Comparison of ENCODE assay signal across 8 cellular contexts in the genomic region with DNA sequence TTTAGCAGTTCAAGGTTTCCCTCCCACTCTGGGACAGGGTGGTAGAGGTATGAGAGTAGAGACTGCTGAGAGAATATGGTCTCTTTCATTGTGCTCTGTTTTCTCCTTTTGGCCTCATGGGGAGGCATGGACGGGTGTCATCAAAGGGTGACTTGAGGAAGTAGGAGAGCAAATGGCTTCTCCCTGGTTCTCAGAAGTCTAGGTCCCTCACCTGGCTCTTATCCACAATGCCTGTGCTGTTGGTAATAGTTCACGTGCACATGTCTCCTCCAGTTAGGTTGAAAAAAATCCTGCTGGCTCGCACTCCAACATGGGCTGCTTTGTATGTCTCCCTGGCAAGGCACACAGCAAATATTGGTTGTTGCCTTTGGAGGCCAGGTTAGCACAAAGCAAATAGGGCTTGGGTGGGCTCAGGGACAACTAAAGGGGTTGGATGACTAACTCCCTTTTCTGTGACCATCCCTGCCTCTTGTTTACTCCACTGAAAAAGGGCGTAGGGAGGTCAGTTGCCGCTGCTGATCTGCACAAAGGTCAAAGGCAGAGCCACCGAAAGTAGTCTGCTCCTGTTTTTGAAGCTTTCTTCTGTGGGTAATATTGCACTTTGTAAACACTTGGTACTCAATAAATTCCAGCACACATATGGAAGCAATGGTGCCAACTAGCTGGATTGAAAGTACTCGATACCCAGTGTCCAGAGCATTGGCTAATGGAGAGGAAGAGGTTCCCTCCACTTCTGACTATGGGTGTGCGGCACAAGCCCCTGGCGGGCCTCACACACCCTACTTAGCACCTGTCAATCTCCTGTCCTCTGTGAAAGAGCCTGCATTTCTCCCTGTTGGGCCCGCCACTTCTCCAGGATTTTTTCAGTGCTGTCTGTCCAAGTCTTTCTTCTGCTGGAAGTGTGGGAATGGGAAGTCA.
A peak's percentile ranks its signal among the peaks of the same experiment; 100 is the strongest.
DNase-seq lines count a peak whose midpoint lies in the region; ATAC-seq and TF ChIP-seq lines count a peak whose summit lies in the region.

No MANE protein-coding gene starts in this region.

- BruUV-seq in A673 (replicated peaks; lab: Mats Ljungman, UMichigan) (no TSS peak), HCT116 (replicated peaks; lab: Mats Ljungman, UMichigan) (TSS peak; percentile 93)

- H3K9me3 ChIP-seq in A673 (ENCODE audit: low read depth, low read length, poor library complexity, severe bottlenecking), result peaks cover 8% of the 10 kb centered on the region
- H3K9me3 ChIP-seq in HCT116 (ENCODE audit: control insufficient read depth in 1 of 2, insufficient read depth in 1 of 2, low read depth in 1 of 2, low read length in 2 of 2), result no peaks in the 10 kb centered on the region

- no peaks in the 10 kb centered on the region for H3K27me3 Mint-ChIP-seq in activated naive CD8-positive, alpha-beta T cell treated with anti-CD3 and anti-CD28 coated beads, Interleukin-2, amount 50 U/mL, for 24 hours

- no peaks in the 10 kb centered on the region for H3K36me3 ChIP-seq in A673 (ENCODE audit: insufficient read depth, low read length, poor library complexity, severe bottlenecking)
- H3K36me3 ChIP-seq in HCT116 (ENCODE audit: control insufficient read depth in 1 of 2, insufficient read depth in 2 of 2, low read length in 2 of 2), result no peaks in the 10 kb centered on the region
- no peaks in the 10 kb centered on the region for H3K36me3 ChIP-seq in mesendoderm (ENCODE audit: control insufficient read depth, insufficient read depth, low read length)

- no peaks in the 10 kb centered on the region for H4K20me1 ChIP-seq in HCT116 (ENCODE audit: insufficient read depth)

- no peaks in the 10 kb centered on the region for H3K27me3 ChIP-seq in A673 (replicated peaks; ENCODE audit: insufficient read depth, low read depth, low read length, poor library complexity)
- H3K27me3 ChIP-seq in HCT116 (ENCODE audit: insufficient read depth, low read length), result no peaks in the 10 kb centered on the region
- no peaks in the 10 kb centered on the region for H3K27me3 ChIP-seq in mesendoderm (ENCODE audit: insufficient read depth, low read length, poor library complexity)

- no CpG with 5 or more reads among the region's 10 CpGs for WGBS in mesendoderm (ENCODE audit: extremely low coverage, insufficient coverage, low lambda C conversion rate)

- no peaks in the 10 kb centered on the region for H3K79me1 ChIP-seq in mesendoderm (ENCODE audit: low read length)

- DNase-seq in A673 (ENCODE audit: low spot score) (no peak), HCT116 (ENCODE audit: low read depth, low spot score) (no peak), mesendoderm (peak; percentile 28), mucosa of gallbladder (ENCODE audit: low spot score) (no peak), NK-92 (lab: John Stamatoyannopoulos, UW; ENCODE audit: unreplicated experiment) (no peak), NCI-H510A treated with DMSO at 0.1 percent for 48 hours (lab: John Stamatoyannopoulos, UW) (no peak)
- DNase-seq in activated naive CD8-positive, alpha-beta T cell treated with anti-CD3 and anti-CD28 coated beads, Interleukin-2, amount 50 U/mL, for 24 hours, result no peak

- H4K5ac ChIP-seq in mesendoderm (ENCODE audit: low read length), result no peak overlapping the region

- H3K4me3 ChIP-seq in A673 (ENCODE audit: low read depth, low read length, poor library complexity, severe bottlenecking), result no peak overlapping the region
- peak overlapping the region; percentile 11 to 55 for H3K4me3 ChIP-seq in HCT116 (replicated peaks in 1 of 2; ENCODE audit: low read depth in 1 of 2, low read length in 2 of 2)
- no peak overlapping the region for H3K4me3 ChIP-seq in mesendoderm (ENCODE audit: low read length)

- H3K4me2 ChIP-seq in HCT116 (ENCODE audit: low read length), result peak overlapping the region; percentile 93
- no peak overlapping the region for H3K4me2 ChIP-seq in mesendoderm (ENCODE audit: low read length)

- H2BK5ac ChIP-seq in mesendoderm (ENCODE audit: low read length), result peak overlapping the region; percentile 64

- peak overlapping the region; percentile 56 for H3K56ac ChIP-seq in mesendoderm (ENCODE audit: low read length)

- H2AK5ac ChIP-seq in mesendoderm (ENCODE audit: low read length), result peak overlapping the region; percentile 61

- TF ChIP-seq POLR2A in HCT116 (IDR thresholded peaks at IDR 0.05; ENCODE audit: borderline replicate concordance, extremely low read depth, insufficient read depth, insufficient read length), result no peak

- CTCF ChIA-PET in A673 (lab: Charles Lee) (no interaction called here), HCT116 (lab: Charles Lee) (no interaction called here)

- H4K8ac ChIP-seq in mesendoderm (ENCODE audit: low read depth, low read length), result no peak overlapping the region

- TF ChIP-seq RAD21 in HCT116 (IDR thresholded peaks at IDR 0.05; ENCODE audit: low read depth), result no peak

- no peaks in the 10 kb centered on the region for H3K79me2 ChIP-seq in HCT116 (ENCODE audit: insufficient read depth, low read length)
- H3K79me2 ChIP-seq in mesendoderm (ENCODE audit: control insufficient read depth, insufficient read depth, low read length), result no peaks in the 10 kb centered on the region

- H3K9ac ChIP-seq in HCT116 (ENCODE audit: low read length), result peak overlapping the region; percentile 75
- no peak overlapping the region for H3K9ac ChIP-seq in mesendoderm (ENCODE audit: low read length)

- ATAC-seq in HCT116 (peak; percentile 37), HG03354 (IDR thresholded peaks at IDR 0.05; ENCODE audit: poor library complexity, severe bottlenecking, unreplicated experiment) (no peak)
- ATAC-seq in activated naive CD8-positive, alpha-beta T cell treated with anti-CD3 and anti-CD28 coated beads, Interleukin-2, amount 50 U/mL, for 24 hours, result no peak

- intact Hi-C loops in A673 (cut with micrococcal nuclease; ENCODE audit: unreplicated experiment) (loop anchor here (2.0 to 5.0 kb wide), 5 partner anchors 71 to 476 kb away; partner anchors contain the start of genes SLC38A6 and TRMT5), HCT116 (cut with micrococcal nuclease) (loop anchor here (5.0 kb wide), 1 partner anchor 74 kb away; no protein-coding TSS in a partner anchor)

- H2BK15ac ChIP-seq in mesendoderm (replicated peaks; ENCODE audit: low read depth), result peak overlapping the region; percentile 75

- RAD21 ChIA-PET in HCT116 (lab: Charles Lee; ENCODE audit: low non-redundant PET in 1 of 2, low total read pairs in 2 of 2, uncharacterized antibody in 2 of 2, unreplicated experiment in 2 of 2), result no interaction called here

- peak overlapping the region; percentile 86 for H2BK120ac ChIP-seq in mesendoderm (ENCODE audit: low read depth, low read length)

- POLR2A ChIA-PET in A673 (lab: Charles Lee; ENCODE audit: low non-redundant PET), result no interaction called here
- POLR2A ChIA-PET in HCT116 (lab: Charles Lee), result no interaction called here

- no peak overlapping the region for H2AFZ ChIP-seq in HCT116 (ENCODE audit: low read depth, low read length, poor library complexity, severe bottlenecking)

- H3K9me3 Mint-ChIP-seq in activated naive CD8-positive, alpha-beta T cell treated with anti-CD3 and anti-CD28 coated beads, Interleukin-2, amount 50 U/mL, for 24 hours, result peaks cover 5% of the 10 kb centered on the region

- H3K27ac ChIP-seq in A673 (ENCODE audit: low read depth, low read length, poor library complexity, severe bottlenecking) (peak overlapping the region; percentile 96), HCT116 (ENCODE audit: low read depth, low read length) (peak overlapping the region; percentile 91), mesendoderm (ENCODE audit: low read depth, low read length) (peak overlapping the region; percentile 67)

- H3K27ac Mint-ChIP-seq in activated naive CD8-positive, alpha-beta T cell treated with anti-CD3 and anti-CD28 coated beads, Interleukin-2, amount 50 U/mL, for 24 hours, result peak overlapping the region; percentile 53

- H3K9me2 ChIP-seq in HCT116 (ENCODE audit: insufficient read depth), result no peaks in the 10 kb centered on the region

- peak overlapping the region; percentile 98 for H3K4ac ChIP-seq in mesendoderm (ENCODE audit: low read depth, low read length)

- H3K36me3 Mint-ChIP-seq in activated naive CD8-positive, alpha-beta T cell treated with anti-CD3 and anti-CD28 coated beads, Interleukin-2, amount 50 U/mL, for 24 hours (ENCODE audit: low read depth), result peaks cover 2% of the 10 kb centered on the region

- no peak overlapping the region for H3K4me3 Mint-ChIP-seq in activated naive CD8-positive, alpha-beta T cell treated with anti-CD3 and anti-CD28 coated beads, Interleukin-2, amount 50 U/mL, for 24 hours

- peak overlapping the region; percentile 82 for H3K23ac ChIP-seq in mesendoderm (ENCODE audit: low read length)

- H3K18ac ChIP-seq in mesendoderm (ENCODE audit: low read length), result peak overlapping the region; percentile 81

- H3K4me1 Mint-ChIP-seq in activated naive CD8-positive, alpha-beta T cell treated with anti-CD3 and anti-CD28 coated beads, Interleukin-2, amount 50 U/mL, for 24 hours, result peaks cover 29% of the 10 kb centered on the region

- H3K4me1 ChIP-seq in A673 (ENCODE audit: insufficient read depth, low read length, poor library complexity, severe bottlenecking) (peaks cover 65% of the 10 kb centered on the region), HCT116 (ENCODE audit: control insufficient read depth in 1 of 2, insufficient read depth in 2 of 2, low read length in 2 of 2) (peaks cover 27 to 39% of the 10 kb centered on the region in 2 experiments), mesendoderm (ENCODE audit: control insufficient read depth, low read depth, low read length) (peaks cover 19% of the 10 kb centered on the region)

- TF ChIP-seq CTCF in A673 (conservative IDR thresholded peaks at IDR 0.05; ENCODE audit: low read depth, low read length), result no peak
- no peak for TF ChIP-seq CTCF in HCT116 (IDR thresholded peaks at IDR 0.05 in 2 of 3, conservative IDR thresholded peaks at IDR 0.05 in 1 of 3; ENCODE audit: borderline replicate concordance in 1 of 3, insufficient read depth in 1 of 3, low read depth in 2 of 3, low read length in 2 of 3)

TF ChIP-seq in HCT116, 20 proteins besides CTCF, POLR2A, EP300 and RAD21 (continues in another document):
- TF ChIP-seq EZH2 (IDR thresholded peaks at IDR 0.05) (no peak), POLR2AphosphoS5 (IDR thresholded peaks at IDR 0.05; ENCODE audit: low read depth, low read length) (no peak), SIN3A (IDR thresholded peaks at IDR 0.05; ENCODE audit: low read depth) (no peak)

Comparison
In these comparisons a context has a peak if more than half of its experiments do, and no peak if none do; other contexts are left out.
1. H3K4me3 ChIP-seq: peak in HCT116 (2 of 2); none in A673 (single experiment) and mesendoderm (single experiment).
2. Peak in every context shown above with its lines, with median percentiles within 50 percentile points of each other: H3K27ac ChIP-seq.